ENCODE assay signal across 8 cellular contexts in genomic region chr10:102642553-102643345, GRCh38. TPM values are rescaled to one million over a fixed set of nuclear protein-coding genes. Genes with fewer than 3 reads are reported as not detected.
DNase-seq lines count a peak whose midpoint lies in the region; ATAC-seq and TF ChIP-seq lines count a peak whose summit lies in the region.

No MANE protein-coding gene starts in this region.

- H3K4me1 Mint-ChIP-seq in activated naive CD8-positive, alpha-beta T cell treated with anti-CD3 and anti-CD28 coated beads, Interleukin-2, amount 50 U/mL, for 24 hours, result peaks cover 28% of the 10 kb centered on the region

- H4K8ac ChIP-seq in trophoblast cell (ENCODE audit: low read depth, low read length), result peak overlapping the region; percentile 90

- H3K14ac ChIP-seq in trophoblast cell (ENCODE audit: low read length), result peak overlapping the region; percentile 92

- H3K9me3 ChIP-seq in cardiac muscle cell (ENCODE audit: low read depth) (no peaks in the 10 kb centered on the region), trophoblast cell (ENCODE audit: insufficient read depth, low read depth, low read length) (no peaks in the 10 kb centered on the region)

- peak overlapping the region; percentile 99 for H2BK120ac ChIP-seq in trophoblast cell (ENCODE audit: insufficient read depth, low read length, poor library complexity)

- no peak overlapping the region for H2BK12ac ChIP-seq in trophoblast cell (ENCODE audit: low read length)

- H3K27me3 Mint-ChIP-seq in activated naive CD8-positive, alpha-beta T cell treated with anti-CD3 and anti-CD28 coated beads, Interleukin-2, amount 50 U/mL, for 24 hours, result no peaks in the 10 kb centered on the region

- no peaks in the 10 kb centered on the region for H3K27me3 ChIP-seq in cardiac muscle cell
- no peaks in the 10 kb centered on the region for H3K27me3 ChIP-seq in trophoblast cell (ENCODE audit: insufficient read depth, low read length)

- H3K9ac ChIP-seq in trophoblast cell (ENCODE audit: low read length), result peak overlapping the region; percentile 89

- WGBS in trophoblast cell (ENCODE audit: extremely low coverage, insufficient coverage, insufficient read length), result no CpG with 5 or more reads among the region's 73 CpGs

- peak overlapping the region; percentile 96 for H3K27ac ChIP-seq in cardiac muscle cell
- H3K27ac ChIP-seq in trophoblast cell (ENCODE audit: low read depth, low read length), result peak overlapping the region; percentile 99

- H2BK5ac ChIP-seq in trophoblast cell (ENCODE audit: low read depth, low read length, poor library complexity), result peak overlapping the region; percentile 94

- H3K4me1 ChIP-seq in cardiac muscle cell (ENCODE audit: low read depth) (peaks cover 10% of the 10 kb centered on the region), trophoblast cell (ENCODE audit: control insufficient read depth in 1 of 2, insufficient read depth in 2 of 2, low read length in 2 of 2) (peaks cover 7 to 25% of the 10 kb centered on the region in 2 experiments)

- no peaks in the 10 kb centered on the region for H3K36me3 ChIP-seq in cardiac muscle cell
- H3K36me3 ChIP-seq in trophoblast cell (ENCODE audit: control insufficient read depth in 1 of 2, insufficient read depth in 2 of 2, low read length in 2 of 2), result peaks cover 2 to 8% of the 10 kb centered on the region in 2 experiments

- DNase-seq in DMS153 treated with DMSO at 0.1 percent for 48 hours (lab: John Stamatoyannopoulos, UW; ENCODE audit: unreplicated experiment) (peak; percentile 18), RPMI8226 (peak; percentile 46), cardiac muscle cell (ENCODE audit: low read depth in 1 of 2, low spot score in 1 of 2) (peak; percentile 48 to 57), trophoblast cell (peak; percentile 43 to 53), GDM1 (lab: John Stamatoyannopoulos, UW) (no peak)
- DNase-seq in activated naive CD8-positive, alpha-beta T cell treated with anti-CD3 and anti-CD28 coated beads, Interleukin-2, amount 50 U/mL, for 24 hours, result peak; percentile 50

- H3K36me3 Mint-ChIP-seq in activated naive CD8-positive, alpha-beta T cell treated with anti-CD3 and anti-CD28 coated beads, Interleukin-2, amount 50 U/mL, for 24 hours (ENCODE audit: low read depth), result peaks cover 19% of the 10 kb centered on the region

- peak overlapping the region; percentile 82 for H3K18ac ChIP-seq in trophoblast cell (ENCODE audit: low read length)

- peak overlapping the region; percentile 67 for H2AFZ ChIP-seq in trophoblast cell (ENCODE audit: insufficient read depth, low read length, poor library complexity)

- peak overlapping the region; percentile 87 for H3K4me3 Mint-ChIP-seq in activated naive CD8-positive, alpha-beta T cell treated with anti-CD3 and anti-CD28 coated beads, Interleukin-2, amount 50 U/mL, for 24 hours

- no peak overlapping the region for H3K23ac ChIP-seq in trophoblast cell (ENCODE audit: low read length)

- no peaks in the 10 kb centered on the region for H3K9me3 Mint-ChIP-seq in activated naive CD8-positive, alpha-beta T cell treated with anti-CD3 and anti-CD28 coated beads, Interleukin-2, amount 50 U/mL, for 24 hours

- peak overlapping the region; percentile 82 for H3K27ac Mint-ChIP-seq in activated naive CD8-positive, alpha-beta T cell treated with anti-CD3 and anti-CD28 coated beads, Interleukin-2, amount 50 U/mL, for 24 hours

- H3K4ac ChIP-seq in trophoblast cell (ENCODE audit: low read depth, low read length), result peak overlapping the region; percentile 81

- H2AK5ac ChIP-seq in trophoblast cell (ENCODE audit: low read length), result no peak overlapping the region

- H3K4me3 ChIP-seq in cardiac muscle cell (peak overlapping the region; percentile 74), trophoblast cell (ENCODE audit: low read depth, low read length) (peak overlapping the region; percentile 74)

- H4K12ac ChIP-seq in trophoblast cell (ENCODE audit: low read depth, low read length), result peak overlapping the region; percentile 63

- H3K79me2 ChIP-seq in trophoblast cell (ENCODE audit: control insufficient read depth, insufficient read depth, low read length, poor library complexity), result peaks cover 31% of the 10 kb centered on the region

- H3K79me1 ChIP-seq in trophoblast cell (ENCODE audit: low read length), result peaks cover 25% of the 10 kb centered on the region

- ATAC-seq in HG02798 (IDR thresholded peaks at IDR 0.05; ENCODE audit: poor library complexity, unreplicated experiment), result peak; percentile 7
- ATAC-seq in activated naive CD8-positive, alpha-beta T cell treated with anti-CD3 and anti-CD28 coated beads, Interleukin-2, amount 50 U/mL, for 24 hours, result no peak
- no peak for ATAC-seq in GM21529 (IDR thresholded peaks at IDR 0.05; ENCODE audit: unreplicated experiment)

- peak overlapping the region; percentile 95 for H4K91ac ChIP-seq in trophoblast cell (ENCODE audit: low read depth, low read length)

- TF ChIP-seq CTCF in cardiac muscle cell (IDR thresholded peaks at IDR 0.05; ENCODE audit: low read depth, low read length), result no peak

- peak overlapping the region; percentile 92 for H3K4me2 ChIP-seq in trophoblast cell (ENCODE audit: low read length)

RNA-seq across cellular contexts. Expression of gene TRIM8, which starts 1.5 kb away (rescaled TPM):
- 100 and 130 TPM in 2 replicates for total RNA-seq in cardiac muscle cell
- 59.8 and 65.6 TPM in 2 replicates for polyA plus RNA-seq in cardiac muscle cell
- polyA plus RNA-seq in trophoblast cell (2013), result 36.7 and 37.2 TPM in 2 replicates
